10 cellular contexts compared by ENCODE assay signal in the genomic region with DNA sequence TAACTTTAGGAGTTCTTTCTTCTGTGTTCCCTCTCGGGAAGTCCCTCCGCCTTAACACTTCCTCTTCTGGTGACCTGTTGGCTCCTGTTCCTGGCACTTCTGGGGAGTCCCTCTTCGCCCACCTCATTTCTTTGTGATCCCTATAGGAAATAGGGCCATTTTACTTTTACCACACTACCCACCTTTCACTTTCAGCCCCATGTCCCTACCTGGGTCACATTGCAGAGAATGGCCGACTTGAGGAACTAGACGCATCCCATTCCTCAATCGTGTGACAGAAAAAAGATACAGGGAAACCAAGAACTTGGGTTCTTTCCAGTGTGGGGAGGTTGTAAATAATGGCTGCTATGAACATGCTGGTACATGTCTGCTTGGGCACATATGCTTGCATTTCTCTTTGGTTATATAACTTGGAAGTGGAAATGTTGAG. TPM values are rescaled to one million over a fixed set of nuclear protein-coding genes. Genes with fewer than 3 reads are reported as not detected.
DNase-seq lines count a peak whose midpoint lies in the region; ATAC-seq, FAIRE-seq and TF ChIP-seq lines count a peak whose summit lies in the region.
"Had no signal": no experiment of that assay in that cellular context is flagged by ENCODE, and none has a peak within 500 bp of the region (broad histone marks: within the 10 kb centered on the region; RNA-seq: fewer than 3 reads in every experiment).

No MANE protein-coding gene starts in this region.

- H2AFZ ChIP-seq in ACC112 (ENCODE audit: low read length, unreplicated experiment): peak overlapping the region; percentile 63

- peak; percentile 28 for ATAC-seq in HG03342 (IDR thresholded peaks at IDR 0.05; ENCODE audit: unreplicated experiment)
- no peak for ATAC-seq in gastrocnemius medialis
- ATAC-seq: psoas muscle had no signal

- TF ChIP-seq POLR2A in stomach (IDR thresholded peaks at IDR 0.05) (no peak), gastrocnemius medialis (IDR thresholded peaks at IDR 0.05) (no peak)

- H3K4me1 ChIP-seq in ACC112 (ENCODE audit: control insufficient read depth, insufficient read depth, low read length, unreplicated experiment) (peaks cover 30% of the 10 kb centered on the region), stomach (peaks cover 0 to 4% (median 0%) of the 10 kb centered on the region in 4 donors), gastrocnemius medialis (no peaks in the 10 kb centered on the region)
- H3K4me1 ChIP-seq: psoas muscle had no signal

- TF ChIP-seq EP300 in stomach (IDR thresholded peaks at IDR 0.05): no peak

- no peak for FAIRE-seq in bronchial epithelial cell (lab: Jason Lieb, UNC)

- no peaks in the 10 kb centered on the region for H3K36me3 ChIP-seq in ACC112 (ENCODE audit: insufficient read depth, low read length)
- H3K36me3 ChIP-seq in bronchial epithelial cell (ENCODE audit: control insufficient read depth, insufficient read depth, low read length): no peaks in the 10 kb centered on the region
- H3K36me3 ChIP-seq in stomach: no peaks in the 10 kb centered on the region
- H3K36me3 ChIP-seq in gastrocnemius medialis: no peaks in the 10 kb centered on the region

- intact Hi-C loops in stomach (cut with DNase I; ENCODE audit: low total_unique reads) (no loop called here), gastrocnemius medialis (cut with DNase I; ENCODE audit: low total_unique reads) (no loop called here)

- peak; percentile 75 for DNase-seq in bronchial epithelial cell (ENCODE audit: low read depth)
- no peak for DNase-seq in stomach
- no peak for DNase-seq in NCI-H146 (lab: John Stamatoyannopoulos, UW)
- no peak for DNase-seq in GM19240 (ENCODE audit: insufficient read length, low spot score)
- DNase-seq in gastrocnemius medialis: no peak
- DNase-seq: psoas muscle had no signal

- H3K4me3 ChIP-seq in ACC112 (ENCODE audit: low read depth, low read length) (peak overlapping the region; percentile 18; the same call in 1 of the 2 replicates), GM12875 (ENCODE audit: low read depth, low read length) (peak overlapping the region; percentile 40), bronchial epithelial cell (ENCODE audit: low read depth, low read length) (no peak overlapping the region), stomach (no peak overlapping the region), gastrocnemius medialis (no peak overlapping the region)
- H3K4me3 ChIP-seq: psoas muscle had no signal

- no peaks in the 10 kb centered on the region for H3K79me2 ChIP-seq in ACC112 (ENCODE audit: control insufficient read depth, insufficient read depth, low read length, unreplicated experiment)

- in situ Hi-C loops in gastrocnemius medialis (cut with MboI; ENCODE audit: low sequenced_read_pairs in 4 of 4): loop anchor here in 1 of 4 donors (25.0 kb wide), 1 partner anchor 96 kb away; a partner anchor contains a TSS

- no peak for TF ChIP-seq CTCF in GM12875 (IDR thresholded peaks at IDR 0.05; ENCODE audit: borderline replicate concordance, insufficient read depth, low read depth, low read length)
- no peak for TF ChIP-seq CTCF in bronchial epithelial cell (IDR thresholded peaks at IDR 0.05; ENCODE audit: insufficient read depth, low read length, severe bottlenecking)
- no peak for TF ChIP-seq CTCF in stomach (IDR thresholded peaks at IDR 0.05)
- no peak for TF ChIP-seq CTCF in gastrocnemius medialis (IDR thresholded peaks at IDR 0.05 in 4 of 5, conservative IDR thresholded peaks at IDR 0.05 in 1 of 5)

- H3K9me3 ChIP-seq in stomach: peaks cover 0 to 7% (median 3%) of the 10 kb centered on the region in 4 donors
- no peaks in the 10 kb centered on the region for H3K9me3 ChIP-seq in gastrocnemius medialis

- H3K27me3 ChIP-seq in ACC112 (ENCODE audit: insufficient read depth, low read length) (no peaks in the 10 kb centered on the region), bronchial epithelial cell (ENCODE audit: control insufficient read depth, insufficient read depth, low read length) (no peaks in the 10 kb centered on the region), stomach (peaks cover 3 to 26% (median 5%) of the 10 kb centered on the region in 3 donors), gastrocnemius medialis (peaks cover 5 to 7% (median 7%) of the 10 kb centered on the region in 3 donors)

- 75 to 86% (median 81%) methylated on average over 6 of the region's 6 CpGs for WGBS in stomach, 5 donors

- peak overlapping the region; percentile 77 for H3K27ac ChIP-seq in ACC112 (ENCODE audit: low read depth, low read length)
- H3K27ac ChIP-seq in stomach: no peak overlapping the region
- H3K27ac ChIP-seq in gastrocnemius medialis: no peak overlapping the region
- H3K27ac ChIP-seq: psoas muscle had no signal

RNA-seq across cellular contexts. Expression of a gene that starts 6.6 kb away (rescaled TPM):
- total RNA-seq in bronchial epithelial cell (not detected in 2 replicates), stomach (under 1 TPM in 2 of 5 donors, not detected in 3; 0.14 to 0.73 TPM), gastrocnemius medialis (under 1 TPM in 1 of 4 donors, not detected in 3; 0.15 TPM)
- polyA plus RNA-seq in stomach: under 1 TPM in 2 of 3 donors, not detected in 1; 0.33 to 0.44 TPM
- total RNA-seq: epithelial cell of proximal tubule had no signal

Comparison
In these comparisons a context has a peak if more than half of its experiments do, and no peak if none do; other contexts are left out.
1. H3K4me3 ChIP-seq: peak in ACC112 (single experiment) and GM12875 (single experiment); none in bronchial epithelial cell (single experiment), stomach (0 of 4) and gastrocnemius medialis (0 of 4).